In the genomic region with DNA sequence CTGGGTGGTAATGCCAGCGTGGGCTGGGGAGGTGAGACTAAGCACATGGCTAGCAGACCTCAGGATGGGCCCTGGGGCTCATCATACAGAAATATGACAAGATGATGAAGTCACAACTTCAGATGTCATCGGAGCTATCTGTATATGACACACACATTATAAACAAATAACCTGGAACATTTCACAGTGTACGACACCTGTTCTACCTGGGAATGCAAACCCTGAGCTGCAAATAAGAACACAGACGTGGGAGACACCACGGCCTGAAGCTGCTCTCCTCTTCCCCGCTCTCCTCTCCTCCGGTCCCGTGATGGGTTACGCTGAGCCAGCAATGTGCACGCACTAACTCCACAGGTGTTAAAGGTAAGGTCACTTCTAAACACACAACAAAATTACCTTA, we compare ENCODE assay signal across 26 cellular contexts. TPM values are rescaled to one million over a fixed set of nuclear protein-coding genes. Genes with fewer than 3 reads are reported as not detected.
A peak's percentile ranks its signal among the peaks of the same experiment; 100 is the strongest.
DNase-seq lines count a peak whose midpoint lies in the region; ATAC-seq and TF ChIP-seq lines count a peak whose summit lies in the region.
"Had no signal": no experiment of that assay in that cellular context is flagged by ENCODE, and none has a peak within 500 bp of the region (broad histone marks: within the 10 kb centered on the region; RNA-seq: fewer than 3 reads in every experiment).

No MANE protein-coding gene starts in this region.

- H3K9me3 ChIP-seq in esophagus (ENCODE audit: control insufficient read depth in 2 of 2, insufficient read depth in 1 of 2, low read depth in 1 of 2, low read length in 1 of 2): peaks cover 0 to under 1% of the 10 kb centered on the region in 2 donors
- no peaks in the 10 kb centered on the region for H3K9me3 ChIP-seq in prostate gland
- H3K9me3 ChIP-seq: breast epithelium, colonic mucosa, MG63, SJSA1, thyroid gland had no signal

- TF ChIP-seq CTCF in prostate gland (IDR thresholded peaks at IDR 0.05): no peak

- H3K27me3 ChIP-seq in esophagus (ENCODE audit: control insufficient read depth in 1 of 2, insufficient read depth in 2 of 2, low read length in 2 of 2): no peaks in the 10 kb centered on the region
- H3K27me3 ChIP-seq in prostate gland (replicated peaks; ENCODE audit: insufficient read depth): no peaks in the 10 kb centered on the region
- H3K27me3 ChIP-seq: breast epithelium, colonic mucosa, MG63, SJSA1, thyroid gland had no signal

- no peak for TF ChIP-seq POLR2A in prostate gland (IDR thresholded peaks at IDR 0.05)

- peak; percentile 2 for DNase-seq in left cardiac atrium
- DNase-seq in Right ventricle myocardium inferior (ENCODE audit: missing footprints): no peak
- DNase-seq in prostate gland (ENCODE audit: low spot score): no peak
- DNase-seq in SW480 (ENCODE audit: low spot score): no peak
- DNase-seq in activated CD4-positive, alpha-beta T cell treated with anti-CD3 and anti-CD28 coated beads for 48 hours: no peak
- no peak for DNase-seq in GM03348 (ENCODE audit: low spot score)
- DNase-seq in GM19238 (ENCODE audit: insufficient read length, low spot score): no peak
- DNase-seq: activated CD4-positive, alpha-beta T cell treated with anti-CD3 and anti-CD28 coated beads for 1 hour; activated naive CD4-positive, alpha-beta T cell treated with anti-CD3 and anti-CD28 coated beads for 36 hours; colonic mucosa; DMS79 treated with DMSO at 0.1 percent for 48 hours; effector CD8-positive, alpha-beta T cell; HCEC 1CT; kidney glomerular epithelial cell; mammary epithelial cell; MG63; NCI-H2029 treated with DMSO at 0.1 percent for 48 hours; NCI-H226; NCI-H69; stimulated activated CD4-positive, alpha-beta T cell treated with anti-CD3 and anti-CD28 coated beads, Interleukin-15, amount 100 ng/mL, for 24 hours; stimulated activated naive CD4-positive, alpha-beta T cell treated with Interleukin-2 at 50 U/mL for 16 hours; T-cell; thyroid gland had no signal

- ATAC-seq in left cardiac atrium (no peak), Right ventricle myocardium inferior (no peak)
- ATAC-seq: T-cell had no signal

- intact Hi-C loops in left cardiac atrium (cut with DNase I): loop anchor here in 1 of 2 donors (5.0 kb wide), 1 partner anchor 36 kb away; the partner anchor contains the start of gene FLCN
- intact Hi-C loops in Right ventricle myocardium inferior (cut with DNase I): no loop called here
- intact Hi-C loops in prostate gland (cut with DNase I): no loop called here

- H3K4me3 ChIP-seq in esophagus (ENCODE audit: low read depth in 1 of 2, low read length in 2 of 2) (no peak overlapping the region), prostate gland (no peak overlapping the region)
- H3K4me3 ChIP-seq: breast epithelium, colonic mucosa, MG63, SJSA1, thyroid gland had no signal

- peak overlapping the region; percentile 42 to 69 for H3K27ac ChIP-seq in esophagus (ENCODE audit: low read depth in 2 of 2, low read length in 1 of 2)
- peak overlapping the region; percentile 41 to 68 for H3K27ac ChIP-seq in prostate gland
- H3K27ac ChIP-seq: breast epithelium, colonic mucosa, SJSA1, thyroid gland had no signal

- WGBS in esophagus, 2 donors: 82 to 85% methylated on average over 10 of the region's 10 CpGs
- 48% methylated on average over 10 of the region's 10 CpGs for WGBS in prostate gland

- H3K4me1 ChIP-seq in esophagus (ENCODE audit: control insufficient read depth in 2 of 2, insufficient read depth in 2 of 2, low read length in 1 of 2) (peaks cover 10 to 17% of the 10 kb centered on the region in 2 donors), prostate gland (replicated peaks) (peaks cover 19% of the 10 kb centered on the region)
- H3K4me1 ChIP-seq: colonic mucosa had no signal

- peaks cover 0 to 4% of the 10 kb centered on the region in 2 donors for H3K36me3 ChIP-seq in esophagus (ENCODE audit: control insufficient read depth in 2 of 2, insufficient read depth in 2 of 2, low read length in 1 of 2)
- H3K36me3 ChIP-seq in prostate gland: no peaks in the 10 kb centered on the region
- H3K36me3 ChIP-seq: breast epithelium, colonic mucosa, SJSA1, thyroid gland had no signal

RNA-seq across cellular contexts. Expression of gene PLD6, which starts 4.9 kb away (rescaled TPM):
- total RNA-seq in left cardiac atrium (1 to 10 TPM; 5.6 to 5.8 TPM), Right ventricle myocardium inferior (12.9 TPM), prostate gland (10 to 100 TPM in 1 of 2 donors, 1 to 10 TPM in 1; 9.5 to 26.4 TPM)
- polyA plus RNA-seq in esophagus: 1 to 10 TPM; 1.2 TPM

RNA-seq across cellular contexts. Expression of gene FLCN, which starts 35.7 kb away (rescaled TPM):
- 10 to 100 TPM; 36.6 to 48.4 TPM for total RNA-seq in left cardiac atrium
- total RNA-seq in Right ventricle myocardium inferior: 56.4 TPM
- 10 to 100 TPM; 10.3 to 16.3 TPM for polyA plus RNA-seq in esophagus
- 100 to 1,000 TPM in 1 of 2 donors, 10 to 100 TPM in 1; 43.8 to 125 TPM for total RNA-seq in prostate gland
